8 cellular contexts compared by ENCODE assay signal in genomic region chr6:5379647-5380242, GRCh38.
DNase-seq lines count a peak whose midpoint lies in the region; ATAC-seq and TF ChIP-seq lines count a peak whose summit lies in the region.

No MANE protein-coding gene starts in this region.

- TF ChIP-seq EP300 in tibial nerve (IDR thresholded peaks at IDR 0.05), result no peak

- H3K36me3 ChIP-seq in brain microvascular endothelial cell (replicated peaks) (no peaks in the 10 kb centered on the region), tibial nerve (peaks cover 0 to 3% (median 0%) of the 10 kb centered on the region in 3 donors), aorta (ENCODE audit: control insufficient read depth in 1 of 2, insufficient read depth in 2 of 2, low read length in 1 of 2) (no peaks in the 10 kb centered on the region)

- no peaks in the 10 kb centered on the region for H3K9me3 Mint-ChIP-seq in neural crest cell

- DNase-seq in 8988T (peak; percentile 17), GF-D8 (lab: John Stamatoyannopoulos, UW) (peak; percentile 26), NCI-H460 (ENCODE audit: extremely low read depth, low read depth) (peak; percentile 11), brain microvascular endothelial cell (peak; percentile 3), neural crest cell (ENCODE audit: low read depth, low spot score) (no peak), tibial nerve (ENCODE audit: low spot score in 2 of 2) (no peak), aorta (no peak)

- H3K9me3 ChIP-seq in tibial nerve, result no peaks in the 10 kb centered on the region
- H3K9me3 ChIP-seq in aorta (ENCODE audit: control insufficient read depth, low read length), result no peaks in the 10 kb centered on the region

- no peak overlapping the region for H3K27ac Mint-ChIP-seq in neural crest cell (ENCODE audit: unreplicated experiment)

- H3K27me3 Mint-ChIP-seq in neural crest cell (ENCODE audit: low read depth), result no peaks in the 10 kb centered on the region

- peaks cover 5% of the 10 kb centered on the region for H3K36me3 Mint-ChIP-seq in neural crest cell (ENCODE audit: low read depth)

- no peak overlapping the region for H3K4me3 Mint-ChIP-seq in neural crest cell

- no peak for TF ChIP-seq POLR2A in tibial nerve (IDR thresholded peaks at IDR 0.05)

- H3K4me1 ChIP-seq in tibial nerve (no peaks in the 10 kb centered on the region), aorta (ENCODE audit: control insufficient read depth in 1 of 2, insufficient read depth in 2 of 2, low read length in 2 of 2) (no peaks in the 10 kb centered on the region)

- in situ Hi-C loops in brain microvascular endothelial cell (cut with HindIII; ENCODE audit: low pct_ligation_motif_present, low sequenced_read_pairs), result no loop called here

- H3K4me3 ChIP-seq in brain microvascular endothelial cell (ENCODE audit: low read depth, low read length) (no peak overlapping the region), tibial nerve (no peak overlapping the region), aorta (ENCODE audit: low read length in 2 of 2) (no peak overlapping the region)

- ATAC-seq in HG02588 (IDR thresholded peaks at IDR 0.05; ENCODE audit: unreplicated experiment) (no peak), aorta (ENCODE audit: low FRiP score) (no peak)

- H3K4me1 Mint-ChIP-seq in neural crest cell, result peaks cover 6% of the 10 kb centered on the region

- no peak overlapping the region for H3K27ac ChIP-seq in brain microvascular endothelial cell
- H3K27ac ChIP-seq in tibial nerve, result no peak overlapping the region
- H3K27ac ChIP-seq in aorta (ENCODE audit: low read depth in 1 of 2, low read length in 2 of 2), result no peak overlapping the region

- H3K27me3 ChIP-seq in brain microvascular endothelial cell (replicated peaks) (no peaks in the 10 kb centered on the region), tibial nerve (no peaks in the 10 kb centered on the region), aorta (ENCODE audit: control insufficient read depth in 1 of 2, insufficient read depth in 2 of 2, low read length in 1 of 2) (no peaks in the 10 kb centered on the region)

- intact Hi-C loops in aorta (cut with DNase I), result no loop called here

- TF ChIP-seq CTCF in brain microvascular endothelial cell (IDR thresholded peaks at IDR 0.05; ENCODE audit: low read depth, low read length, missing control alignments) (peak; percentile 74), neural crest cell (conservative IDR thresholded peaks at IDR 0.05) (peak; percentile 55), tibial nerve (IDR thresholded peaks at IDR 0.05) (peak in 1 of 5 experiments; percentile 15)

- WGBS in tibial nerve, 2 donors, result 58 to 64% methylated on average over 3 of the region's 3 CpGs
- whole genome bisulfite sequencing in aorta, 2 donors, result 48 to 56% methylated on average over 3 of the region's 3 CpGs

Comparison
In these comparisons a context has a peak if more than half of its experiments do, and no peak if none do; other contexts are left out.
1. DNase-seq: peak in 8988T (single experiment), GF-D8 (single experiment), NCI-H460 (single experiment) and brain microvascular endothelial cell (single experiment); none in neural crest cell (single experiment), tibial nerve (0 of 2) and aorta (0 of 2).